Comparison of ENCODE assay signal across 2 cellular contexts in genomic region chr7:150688630-150689029, GRCh38.
TF ChIP-seq lines count a peak whose summit lies in the region.

No MANE protein-coding gene starts in this region.

TF ChIP-seq in GM12878, 131 proteins besides CTCF, POLR2A, EP300 and RAD21:
- TF ChIP-seq TAF1 (IDR thresholded peaks at IDR 0.05; ENCODE audit: borderline replicate concordance, low read depth, low read length) = no peak
- TF ChIP-seq, protein P1, sequence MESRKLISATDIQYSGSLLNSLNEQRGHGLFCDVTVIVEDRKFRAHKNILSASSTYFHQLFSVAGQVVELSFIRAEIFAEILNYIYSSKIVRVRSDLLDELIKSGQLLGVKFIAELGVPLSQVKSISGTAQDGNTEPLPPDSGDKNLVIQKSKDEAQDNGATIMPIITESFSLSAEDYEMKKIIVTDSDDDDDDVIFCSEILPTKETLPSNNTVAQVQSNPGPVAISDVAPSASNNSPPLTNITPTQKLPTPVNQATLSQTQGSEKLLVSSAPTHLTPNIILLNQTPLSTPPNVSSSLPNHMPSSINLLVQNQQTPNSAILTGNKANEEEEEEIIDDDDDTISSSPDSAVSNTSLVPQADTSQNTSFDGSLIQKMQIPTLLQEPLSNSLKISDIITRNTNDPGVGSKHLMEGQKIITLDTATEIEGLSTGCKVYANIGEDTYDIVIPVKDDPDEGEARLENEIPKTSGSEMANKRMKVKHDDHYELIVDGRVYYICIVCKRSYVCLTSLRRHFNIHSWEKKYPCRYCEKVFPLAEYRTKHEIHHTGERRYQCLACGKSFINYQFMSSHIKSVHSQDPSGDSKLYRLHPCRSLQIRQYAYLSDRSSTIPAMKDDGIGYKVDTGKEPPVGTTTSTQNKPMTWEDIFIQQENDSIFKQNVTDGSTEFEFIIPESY (IDR thresholded peaks at IDR 0.05) = peak; percentile 58; the same call in 1 of the 2 replicates

TF ChIP-seq in GM12891, 5 proteins besides CTCF, POLR2A, EP300 and RAD21:
- TF ChIP-seq POU2F2 (IDR thresholded peaks at IDR 0.05; ENCODE audit: low read depth, low read length) = no peak
- TF ChIP-seq POLR2AphosphoS5 (IDR thresholded peaks at IDR 0.05; ENCODE audit: low read depth, low read length) = no peak
- TF ChIP-seq SPI1 (IDR thresholded peaks at IDR 0.05; ENCODE audit: low read depth, low read length) = no peak
- TF ChIP-seq TAF1 (IDR thresholded peaks at IDR 0.05; ENCODE audit: low read depth, low read length) = no peak
- no peak for TF ChIP-seq PAX5 (IDR thresholded peaks at IDR 0.05; ENCODE audit: insufficient read depth, low read length, severe bottlenecking)
